ENCODE assay signal across 29 cellular contexts in the genomic region with DNA sequence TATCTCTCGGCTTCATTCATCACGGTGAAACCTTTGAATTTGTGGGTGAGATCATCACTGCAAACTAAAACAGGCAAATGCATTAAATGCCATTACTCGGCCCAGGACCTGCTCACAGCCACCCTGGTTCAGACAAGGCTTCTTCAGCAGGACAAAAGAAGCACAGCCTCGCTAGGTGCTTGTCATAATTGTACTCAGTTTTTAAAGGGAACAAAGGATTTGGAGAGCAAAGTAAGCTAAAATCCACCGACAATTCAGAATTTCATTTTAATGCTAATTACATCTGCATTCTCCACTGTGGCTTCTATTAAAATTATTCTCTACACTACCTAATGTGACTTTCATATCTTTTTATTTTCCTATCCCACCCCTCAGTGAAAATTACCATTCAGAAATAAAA. TPM values are rescaled to one million over a fixed set of nuclear protein-coding genes. Genes with fewer than 3 reads are reported as not detected.
DNase-seq lines count a peak whose midpoint lies in the region; ATAC-seq, FAIRE-seq and TF ChIP-seq lines count a peak whose summit lies in the region.
"Had no signal": no experiment of that assay in that cellular context is flagged by ENCODE, and none has a peak within 500 bp of the region (broad histone marks: within the 10 kb centered on the region; RNA-seq: fewer than 3 reads in every experiment).

No MANE protein-coding gene starts in this region.

- H4K20me1 ChIP-seq in astrocyte (ENCODE audit: insufficient read depth, low read length): no peaks in the 10 kb centered on the region
- H4K20me1 ChIP-seq: BLaER1 had no signal

- in situ Hi-C loops in HAP-1 (cut with MboI; ENCODE audit: low sequenced_read_pairs): no loop called here

- H3K27ac ChIP-seq in cardiac muscle cell (peak overlapping the region; percentile 6), heart left ventricle (no peak overlapping the region), astrocyte (ENCODE audit: low read depth, low read length) (no peak overlapping the region)
- H3K27ac ChIP-seq: 22Rv1, BLaER1 had no signal

- H2AFZ ChIP-seq in astrocyte (ENCODE audit: low read depth, low read length): no peak overlapping the region

- peaks cover 2% of the 10 kb centered on the region for H3K36me3 Mint-ChIP-seq in astrocyte (ENCODE audit: low read depth, unreplicated experiment)
- H3K36me3 Mint-ChIP-seq: CD14-positive monocyte; CD4-positive, alpha-beta memory T cell; CD4-positive, CD25-positive, alpha-beta regulatory T cell; CD8-positive, alpha-beta memory T cell had no signal

- TF ChIP-seq POLR2A in heart left ventricle (IDR thresholded peaks at IDR 0.05): no peak

- no peaks in the 10 kb centered on the region for H3K9me3 Mint-ChIP-seq in astrocyte (ENCODE audit: unreplicated experiment)
- H3K9me3 Mint-ChIP-seq: CD4-positive, CD25-positive, alpha-beta regulatory T cell; CD8-positive, alpha-beta memory T cell had no signal

- no peak overlapping the region for H3K27ac Mint-ChIP-seq in astrocyte (ENCODE audit: unreplicated experiment)
- H3K27ac Mint-ChIP-seq: CD14-positive monocyte; CD4-positive, alpha-beta memory T cell; CD4-positive, CD25-positive, alpha-beta regulatory T cell; CD8-positive, alpha-beta memory T cell had no signal

- TF ChIP-seq CTCF in cardiac muscle cell (IDR thresholded peaks at IDR 0.05; ENCODE audit: low read depth, low read length): no peak
- TF ChIP-seq CTCF in heart left ventricle (IDR thresholded peaks at IDR 0.05): no peak
- TF ChIP-seq CTCF in astrocyte (IDR thresholded peaks at IDR 0.05; ENCODE audit: insufficient read depth, low read depth, low read length): no peak

- no peaks in the 10 kb centered on the region for H3K79me2 ChIP-seq in astrocyte (ENCODE audit: insufficient read depth, low read length)

- H3K4me3 Mint-ChIP-seq in astrocyte (ENCODE audit: unreplicated experiment): no peak overlapping the region
- H3K4me3 Mint-ChIP-seq: CD14-positive monocyte; CD4-positive, alpha-beta memory T cell; CD4-positive, CD25-positive, alpha-beta regulatory T cell; CD8-positive, alpha-beta memory T cell had no signal

- H3K27me3 Mint-ChIP-seq in astrocyte (ENCODE audit: low read depth, unreplicated experiment): no peaks in the 10 kb centered on the region
- H3K27me3 Mint-ChIP-seq: CD4-positive, CD25-positive, alpha-beta regulatory T cell had no signal

- no peaks in the 10 kb centered on the region for H3K4me1 Mint-ChIP-seq in astrocyte (ENCODE audit: low read depth, unreplicated experiment)
- H3K4me1 Mint-ChIP-seq: CD14-positive monocyte; CD4-positive, alpha-beta memory T cell; CD4-positive, CD25-positive, alpha-beta regulatory T cell; CD8-positive, alpha-beta memory T cell had no signal

- H3K36me3 ChIP-seq in cardiac muscle cell: peaks cover 15% of the 10 kb centered on the region
- no peaks in the 10 kb centered on the region for H3K36me3 ChIP-seq in heart left ventricle
- no peaks in the 10 kb centered on the region for H3K36me3 ChIP-seq in HAP-1 (replicated peaks)
- no peaks in the 10 kb centered on the region for H3K36me3 ChIP-seq in astrocyte (ENCODE audit: insufficient read depth, low read length)
- H3K36me3 ChIP-seq: BE2C, BLaER1 had no signal

- DNase-seq in cardiac muscle cell (ENCODE audit: low read depth in 1 of 2, low spot score in 1 of 2) (no peak), heart left ventricle (no peak), HAP-1 (ENCODE audit: low spot score in 2 of 2) (peak; percentile 70 to 93), astrocyte (ENCODE audit: low read depth) (no peak), inferior parietal cortex (ENCODE audit: extremely low spot score) (no peak)
- DNase-seq: ACHN; BE2C; C1 segment of cervical spinal cord; CD4-positive, alpha-beta memory T cell; CD4-positive, CD25-positive, alpha-beta regulatory T cell; CD8-positive, alpha-beta memory T cell; COR-L47; DMS 273 treated with DMSO at 0.1 percent for 48 hours; DMS153; DMS53; DMS79; DND-41; EL; GDM1 had no signal

- H3K4me3 ChIP-seq in cardiac muscle cell: no peak overlapping the region
- no peak overlapping the region for H3K4me3 ChIP-seq in heart left ventricle
- no peak overlapping the region for H3K4me3 ChIP-seq in HAP-1
- H3K4me3 ChIP-seq in astrocyte (ENCODE audit: insufficient read depth, low read depth, low read length): no peak overlapping the region
- H3K4me3 ChIP-seq: BLaER1, GM12878 had no signal

- H3K9ac ChIP-seq in astrocyte (ENCODE audit: low read length): no peak overlapping the region
- H3K9ac ChIP-seq: BLaER1 had no signal

- H3K27me3 ChIP-seq in cardiac muscle cell: no peaks in the 10 kb centered on the region
- H3K27me3 ChIP-seq in heart left ventricle: peaks cover 0 to 3% (median 0%) of the 10 kb centered on the region in 9 donors
- no peaks in the 10 kb centered on the region for H3K27me3 ChIP-seq in HAP-1 (ENCODE audit: low read depth)
- H3K27me3 ChIP-seq in astrocyte (ENCODE audit: insufficient read depth, low read length): no peaks in the 10 kb centered on the region
- H3K27me3 ChIP-seq: BE2C, BLaER1 had no signal

- FAIRE-seq in astrocyte (lab: Jason Lieb, UNC): peak; percentile 43
- FAIRE-seq: GM12878, GM12892, GM18507 had no signal

- 66 to 81% (median 75%) methylated on average over 5 of the region's 5 CpGs for WGBS in heart left ventricle, 4 donors

- intact Hi-C loops in heart left ventricle (cut with DNase I): no loop called here

- H3K4me1 ChIP-seq in cardiac muscle cell (ENCODE audit: low read depth) (no peaks in the 10 kb centered on the region), heart left ventricle (no peaks in the 10 kb centered on the region), HAP-1 (peaks cover 19% of the 10 kb centered on the region), astrocyte (ENCODE audit: insufficient read depth, low read length) (no peaks in the 10 kb centered on the region)
- H3K4me1 ChIP-seq: BE2C, BLaER1 had no signal

- H3K9me3 ChIP-seq in cardiac muscle cell (ENCODE audit: low read depth): no peaks in the 10 kb centered on the region
- no peaks in the 10 kb centered on the region for H3K9me3 ChIP-seq in heart left ventricle
- no peaks in the 10 kb centered on the region for H3K9me3 ChIP-seq in HAP-1
- H3K9me3 ChIP-seq in astrocyte (ENCODE audit: insufficient read depth, low read depth, low read length): no peaks in the 10 kb centered on the region
- H3K9me3 ChIP-seq: BE2C, BLaER1 had no signal

- H3K4me2 ChIP-seq in astrocyte (ENCODE audit: low read length): no peak overlapping the region
- H3K4me2 ChIP-seq: BLaER1 had no signal

- ATAC-seq in heart left ventricle: no peak
- ATAC-seq in GM21367 (IDR thresholded peaks at IDR 0.05; ENCODE audit: unreplicated experiment): no peak
- no peak for ATAC-seq in HG03342 (IDR thresholded peaks at IDR 0.05; ENCODE audit: unreplicated experiment)
- ATAC-seq: GM12878 had no signal

RNA-seq across cellular contexts. Expression of gene PCYT1B, which starts 57.0 kb away (rescaled TPM):
- total RNA-seq in cardiac muscle cell (37.4 and 41.1 TPM in 2 replicates), heart left ventricle (under 1 TPM in 4 of 9 donors, not detected in 5; 0.10 to 0.27 (median 0.16) TPM), astrocyte (5.6 and 6.3 TPM in 2 replicates)
- polyA plus RNA-seq in cardiac muscle cell (17.2 and 25.5 TPM in 2 replicates), heart left ventricle (under 1 TPM in 1 of 2 donors, not detected in 1; 0.07 TPM)
- total RNA-seq: A172; CD4-positive, alpha-beta memory T cell; CD8-positive, alpha-beta memory T cell; G401 had no signal
- polyA plus RNA-seq: CD4-positive, alpha-beta memory T cell; CD8-positive, alpha-beta memory T cell; GM12878 had no signal

Comparison
In these comparisons a context has a peak if more than half of its experiments do, and no peak if none do; other contexts are left out.
1. DNase-seq: peak in HAP-1 (2 of 2); none in cardiac muscle cell (0 of 2), heart left ventricle (0 of 5), astrocyte (single experiment) and inferior parietal cortex (single experiment).